Comparison of ENCODE assay signal across 13 cellular contexts in the genomic region with DNA sequence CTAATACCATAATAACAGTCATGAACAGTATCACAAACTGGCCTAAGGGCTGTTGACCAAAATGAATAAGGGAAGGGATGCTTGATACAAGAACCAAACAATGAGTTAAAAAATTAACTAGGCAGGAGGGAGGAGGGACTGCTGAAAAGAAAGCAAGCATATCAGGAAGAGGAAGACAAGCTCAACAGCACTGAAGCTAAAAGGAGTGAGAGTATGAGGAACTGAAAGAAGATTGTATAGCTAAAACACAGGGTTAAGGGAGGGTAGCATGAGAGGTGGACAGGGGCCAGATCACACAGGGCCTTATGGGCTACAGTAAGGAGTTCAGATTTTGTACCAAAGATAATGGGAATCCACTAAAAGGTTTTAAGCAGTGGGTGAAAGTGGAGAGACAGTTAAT. TPM values are rescaled to one million over a fixed set of nuclear protein-coding genes. Genes with fewer than 3 reads are reported as not detected.
DNase-seq lines count a peak whose midpoint lies in the region; ATAC-seq lines count a peak whose summit lies in the region.
"Had no signal": no experiment of that assay in that cellular context is flagged by ENCODE, and none has a peak within 500 bp of the region (broad histone marks: within the 10 kb centered on the region; RNA-seq: fewer than 3 reads in every experiment).

No MANE protein-coding gene starts in this region.

- no peak overlapping the region for H3K4me3 ChIP-seq in H7 (ENCODE audit: insufficient read depth, low read depth, low read length)
- H3K4me3 ChIP-seq: cardiac muscle cell, thyroid gland had no signal

- ATAC-seq in GM18858 (IDR thresholded peaks at IDR 0.05; ENCODE audit: unreplicated experiment) (peak; percentile 99), GM21717 (IDR thresholded peaks at IDR 0.05; ENCODE audit: unreplicated experiment) (peak; percentile 99), HG03520 (IDR thresholded peaks at IDR 0.05; ENCODE audit: unreplicated experiment) (peak; percentile 99), left colon (peak; percentile 38)

- intact Hi-C loops in left colon (cut with DNase I, micrococcal nuclease), result no loop called here

- H3K27me3 ChIP-seq in H7 (ENCODE audit: control insufficient read depth, insufficient read depth, low read length), result no peaks in the 10 kb centered on the region
- H3K27me3 ChIP-seq: thyroid gland had no signal

- DNase-seq in left colon, result no peak
- no peak for DNase-seq in H7
- no peak for DNase-seq in SHP77 (lab: John Stamatoyannopoulos, UW)
- no peak for DNase-seq in activated CD8-positive, alpha-beta memory T cell treated with anti-CD3 and anti-CD28 coated beads, Interleukin-2, amount 50 U/mL, for 48 hours
- no peak for DNase-seq in OCI-M2 (lab: John Stamatoyannopoulos, UW; ENCODE audit: unreplicated experiment)
- DNase-seq: GF-D8, NCI-H1092 treated with DMSO at 0.1 percent for 48 hours, thyroid gland had no signal

- H3K36me3 ChIP-seq in H7 (replicated peaks; ENCODE audit: control insufficient read depth, insufficient read depth, low read length), result no peaks in the 10 kb centered on the region
- H3K36me3 ChIP-seq: cardiac muscle cell, thyroid gland had no signal

RNA-seq across cellular contexts. Expression of a gene that starts 34.1 kb away (rescaled TPM):
- total RNA-seq in left colon, result 10 to 100 TPM; 10.2 to 56.5 TPM
- 38.0 and 46.1 TPM in 2 replicates for total RNA-seq in H7 (2014; rRNA removed; shearing (Covaris generic))

RNA-seq across cellular contexts. Expression of a gene that starts 36.9 kb away (rescaled TPM):
- not detected for total RNA-seq in left colon
- not detected in 2 replicates for total RNA-seq in H7 (2014; rRNA removed; shearing (Covaris generic))
- total RNA-seq: cardiac muscle cell, skeletal muscle tissue, thyroid gland had no signal

RNA-seq across cellular contexts. Expression of a gene that starts 42.2 kb away (rescaled TPM):
- total RNA-seq in left colon, result 100 to 1,000 TPM; 266 to 300 TPM
- total RNA-seq in H7 (2014; rRNA removed; shearing (Covaris generic)), result 59.6 and 76.9 TPM in 2 replicates

RNA-seq across cellular contexts. Expression of a gene that starts 46.6 kb away (rescaled TPM):
- 10 to 100 TPM; 34.2 to 37.7 TPM for total RNA-seq in left colon
- 2.1 and 4.2 TPM in 2 replicates for total RNA-seq in H7 (2014; rRNA removed; shearing (Covaris generic))

RNA-seq across cellular contexts. Expression of a gene that starts 55.2 kb away (rescaled TPM):
- 1,000 to 10,000 TPM; 1,137 to 1,252 TPM for total RNA-seq in left colon
- 314 and 321 TPM in 2 replicates for total RNA-seq in H7 (2014; rRNA removed; shearing (Covaris generic))

Comparison
In these comparisons a context has a peak if more than half of its experiments do, and no peak if none do; other contexts are left out.
1. ATAC-seq: peak in every context shown above with its lines; median percentile 99 in GM18858; 99 in GM21717; 99 in HG03520; 38 in left colon.